In the genomic region with DNA sequence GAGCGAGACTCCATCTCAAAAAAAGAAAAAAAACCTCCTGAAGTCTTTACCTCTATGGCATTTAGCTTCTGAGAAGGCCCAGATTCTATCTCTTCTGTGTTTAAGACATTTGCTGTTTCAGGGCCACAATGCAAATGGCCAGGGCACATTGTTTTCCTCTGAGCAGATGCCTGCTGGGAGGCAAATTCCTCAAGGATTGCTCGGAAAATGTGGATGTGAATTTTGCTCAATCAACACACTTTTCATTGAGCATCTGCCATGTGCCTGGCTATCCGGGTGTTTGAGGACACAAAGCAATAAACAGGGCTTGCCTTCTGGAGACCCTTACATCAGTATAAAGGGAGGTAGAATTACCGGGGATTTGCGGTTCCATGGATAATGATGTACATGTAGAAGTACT, we compare ENCODE assay signal across 1 cellular context.
TF ChIP-seq lines count a peak whose summit lies in the region.

No MANE protein-coding gene starts in this region.

TF ChIP-seq in HepG2, 621 proteins besides CTCF, POLR2A, EP300 and RAD21:
- TF ChIP-seq ZNF605 (CRISPR knock-in tag; IDR thresholded peaks at IDR 0.05) (no peak), POLR2AphosphoS5 (IDR thresholded peaks at IDR 0.05; ENCODE audit: low read depth, low read length) (peak; percentile 26; the same call in 1 of the 2 replicates)
- TF ChIP-seq, protein P1, sequence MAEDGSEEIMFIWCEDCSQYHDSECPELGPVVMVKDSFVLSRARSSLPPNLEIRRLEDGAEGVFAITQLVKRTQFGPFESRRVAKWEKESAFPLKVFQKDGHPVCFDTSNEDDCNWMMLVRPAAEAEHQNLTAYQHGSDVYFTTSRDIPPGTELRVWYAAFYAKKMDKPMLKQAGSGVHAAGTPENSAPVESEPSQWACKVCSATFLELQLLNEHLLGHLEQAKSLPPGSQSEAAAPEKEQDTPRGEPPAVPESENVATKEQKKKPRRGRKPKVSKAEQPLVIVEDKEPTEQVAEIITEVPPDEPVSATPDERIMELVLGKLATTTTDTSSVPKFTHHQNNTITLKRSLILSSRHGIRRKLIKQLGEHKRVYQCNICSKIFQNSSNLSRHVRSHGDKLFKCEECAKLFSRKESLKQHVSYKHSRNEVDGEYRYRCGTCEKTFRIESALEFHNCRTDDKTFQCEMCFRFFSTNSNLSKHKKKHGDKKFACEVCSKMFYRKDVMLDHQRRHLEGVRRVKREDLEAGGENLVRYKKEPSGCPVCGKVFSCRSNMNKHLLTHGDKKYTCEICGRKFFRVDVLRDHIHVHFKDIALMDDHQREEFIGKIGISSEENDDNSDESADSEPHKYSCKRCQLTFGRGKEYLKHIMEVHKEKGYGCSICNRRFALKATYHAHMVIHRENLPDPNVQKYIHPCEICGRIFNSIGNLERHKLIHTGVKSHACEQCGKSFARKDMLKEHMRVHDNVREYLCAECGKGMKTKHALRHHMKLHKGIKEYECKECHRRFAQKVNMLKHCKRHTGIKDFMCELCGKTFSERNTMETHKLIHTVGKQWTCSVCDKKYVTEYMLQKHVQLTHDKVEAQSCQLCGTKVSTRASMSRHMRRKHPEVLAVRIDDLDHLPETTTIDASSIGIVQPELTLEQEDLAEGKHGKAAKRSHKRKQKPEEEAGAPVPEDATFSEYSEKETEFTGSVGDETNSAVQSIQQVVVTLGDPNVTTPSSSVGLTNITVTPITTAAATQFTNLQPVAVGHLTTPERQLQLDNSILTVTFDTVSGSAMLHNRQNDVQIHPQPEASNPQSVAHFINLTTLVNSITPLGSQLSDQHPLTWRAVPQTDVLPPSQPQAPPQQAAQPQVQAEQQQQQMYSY (CRISPR knock-in tag; IDR thresholded peaks at IDR 0.05) = peak; percentile 79; the same call in 1 of the 2 replicates
- TF ChIP-seq, protein P2, sequence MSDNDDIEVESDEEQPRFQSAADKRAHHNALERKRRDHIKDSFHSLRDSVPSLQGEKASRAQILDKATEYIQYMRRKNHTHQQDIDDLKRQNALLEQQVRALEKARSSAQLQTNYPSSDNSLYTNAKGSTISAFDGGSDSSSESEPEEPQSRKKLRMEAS (IDR thresholded peaks at IDR 0.05) = 0 out of 2 replicates have a peak, but pooled peaks have one; percentile 29
TF ChIP-seq in HepG2: peak in this region for 3.
